Comparison of ENCODE assay signal across 15 cellular contexts in genomic region chr10:822661-823367, GRCh38.
A peak's percentile ranks its signal among the peaks of the same experiment; 100 is the strongest.
DNase-seq lines count a peak whose midpoint lies in the region; ATAC-seq lines count a peak whose summit lies in the region.
"Had no signal": no experiment of that assay in that cellular context is flagged by ENCODE, and none has a peak within 500 bp of the region (broad histone marks: within the 10 kb centered on the region; RNA-seq: fewer than 3 reads in every experiment).

No MANE protein-coding gene starts in this region.

- peaks cover 65% of the 10 kb centered on the region for H3K36me3 Mint-ChIP-seq in activated naive CD4-positive, alpha-beta T cell treated with anti-CD3 and anti-CD28 coated beads, Interleukin-2, amount 10 ng/mL, durations not matched to agents 7 days and 5 days
- H3K36me3 Mint-ChIP-seq in IgD-negative memory B cell, result peaks cover 18% of the 10 kb centered on the region
- H3K36me3 Mint-ChIP-seq in activated naive CD8-positive, alpha-beta T cell treated with anti-CD3 and anti-CD28 coated beads, Interleukin-2, amount 50 U/mL, for 24 hours (ENCODE audit: low read depth), result peaks cover 60% of the 10 kb centered on the region

- peaks cover 35% of the 10 kb centered on the region for H3K4me1 Mint-ChIP-seq in activated naive CD4-positive, alpha-beta T cell treated with anti-CD3 and anti-CD28 coated beads, Interleukin-2, amount 10 ng/mL, durations not matched to agents 7 days and 5 days
- H3K4me1 Mint-ChIP-seq in IgD-negative memory B cell, result peaks cover 43 to 52% (median 45%) of the 10 kb centered on the region in 3 donors
- H3K4me1 Mint-ChIP-seq in activated naive CD8-positive, alpha-beta T cell treated with anti-CD3 and anti-CD28 coated beads, Interleukin-2, amount 50 U/mL, for 24 hours, result peaks cover 19% of the 10 kb centered on the region

- ATAC-seq in activated naive CD8-positive, alpha-beta T cell treated with anti-CD3 and anti-CD28 coated beads, Interleukin-2, amount 50 U/mL, for 24 hours, result peak; percentile 13
- ATAC-seq: activated T-cell treated with anti-CD3 and anti-CD28 coated beads, Interleukin-2, amount 50 U/mL, for 72 hours; left ventricle myocardium superior had no signal

- H3K27me3 Mint-ChIP-seq in activated naive CD4-positive, alpha-beta T cell treated with anti-CD3 and anti-CD28 coated beads, Interleukin-2, amount 10 ng/mL, durations not matched to agents 7 days and 5 days, result no peaks in the 10 kb centered on the region
- no peaks in the 10 kb centered on the region for H3K27me3 Mint-ChIP-seq in IgD-negative memory B cell
- no peaks in the 10 kb centered on the region for H3K27me3 Mint-ChIP-seq in activated naive CD8-positive, alpha-beta T cell treated with anti-CD3 and anti-CD28 coated beads, Interleukin-2, amount 50 U/mL, for 24 hours

- in situ Hi-C loops in G401 (cut with HindIII; ENCODE audit: low sequenced_read_pairs), result no loop called here

- H3K9me3 Mint-ChIP-seq in activated naive CD4-positive, alpha-beta T cell treated with anti-CD3 and anti-CD28 coated beads, Interleukin-2, amount 10 ng/mL, durations not matched to agents 7 days and 5 days, result no peaks in the 10 kb centered on the region
- no peaks in the 10 kb centered on the region for H3K9me3 Mint-ChIP-seq in IgD-negative memory B cell
- H3K9me3 Mint-ChIP-seq in activated naive CD8-positive, alpha-beta T cell treated with anti-CD3 and anti-CD28 coated beads, Interleukin-2, amount 50 U/mL, for 24 hours, result no peaks in the 10 kb centered on the region
- H3K9me3 Mint-ChIP-seq: activated T-cell treated with anti-CD3 and anti-CD28 coated beads, Interleukin-2, amount 50 U/mL, for 72 hours had no signal

- H3K4me3 Mint-ChIP-seq in activated naive CD4-positive, alpha-beta T cell treated with anti-CD3 and anti-CD28 coated beads, Interleukin-2, amount 10 ng/mL, durations not matched to agents 7 days and 5 days, result no peak overlapping the region
- peak overlapping the region in 3 of 4 donors; percentile 60 to 96 (median 87) for H3K4me3 Mint-ChIP-seq in IgD-negative memory B cell
- H3K4me3 Mint-ChIP-seq in activated naive CD8-positive, alpha-beta T cell treated with anti-CD3 and anti-CD28 coated beads, Interleukin-2, amount 50 U/mL, for 24 hours, result peak overlapping the region; percentile 9
- H3K4me3 Mint-ChIP-seq: activated T-cell treated with anti-CD3 and anti-CD28 coated beads, Interleukin-2, amount 50 U/mL, for 72 hours had no signal

- H3K27ac Mint-ChIP-seq in activated naive CD4-positive, alpha-beta T cell treated with anti-CD3 and anti-CD28 coated beads, Interleukin-2, amount 10 ng/mL, durations not matched to agents 7 days and 5 days, result peak overlapping the region; percentile 71
- peak overlapping the region; percentile 10 to 91 (median 77) for H3K27ac Mint-ChIP-seq in IgD-negative memory B cell
- H3K27ac Mint-ChIP-seq in activated naive CD8-positive, alpha-beta T cell treated with anti-CD3 and anti-CD28 coated beads, Interleukin-2, amount 50 U/mL, for 24 hours, result peak overlapping the region; percentile 16
- H3K27ac Mint-ChIP-seq: activated T-cell treated with anti-CD3 and anti-CD28 coated beads, Interleukin-2, amount 50 U/mL, for 72 hours had no signal

- DNase-seq in activated naive CD4-positive, alpha-beta T cell treated with anti-CD3 and anti-CD28 coated beads, Interleukin-2, amount 10 ng/mL, durations not matched to agents 7 days and 5 days, result no peak
- DNase-seq in activated naive CD4-positive, alpha-beta T cell (lab: John Stamatoyannopoulos, UW), result no peak
- no peak for DNase-seq in activated naive CD8-positive, alpha-beta T cell treated with anti-CD3 and anti-CD28 coated beads, Interleukin-2, amount 50 U/mL, for 24 hours
- no peak for DNase-seq in G401 (ENCODE audit: low spot score)
- no peak for DNase-seq in hepatic stellate cell (ENCODE audit: low spot score)
- no peak for DNase-seq in foreskin melanocyte
- DNase-seq in 8988T, result no peak
- DNase-seq: activated T-cell treated with anti-CD3 and anti-CD28 coated beads, Interleukin-2, amount 50 U/mL, for 72 hours; DMS79; heart left ventricle; left ventricle myocardium superior; NCI-H774; ovary; SHP77 had no signal

- CTCF ChIA-PET in activated naive CD4-positive, alpha-beta T cell treated with anti-CD3 and anti-CD28 coated beads, Interleukin-2, amount 10 ng/mL, durations not matched to agents 7 days and 5 days (lab: Charles Lee), result interaction anchor here (1.0 kb wide), 2 partner anchors 9 to 11 kb away, joined by 3 to 4 read pairs; no protein-coding TSS in a partner anchor

Comparison
In these comparisons a context has a peak if more than half of its experiments do, and no peak if none do; other contexts are left out.
1. H3K27ac Mint-ChIP-seq: peak in every context shown above with its lines; median percentile 77 in IgD-negative memory B cell; 71 in activated naive CD4-positive, alpha-beta T cell treated with anti-CD3 and anti-CD28 coated beads, Interleukin-2, amount 10 ng/mL, durations not matched to agents 7 days and 5 days; 16 in activated naive CD8-positive, alpha-beta T cell treated with anti-CD3 and anti-CD28 coated beads, Interleukin-2, amount 50 U/mL, for 24 hours.